Comparison of ENCODE assay signal across 17 cellular contexts in the genomic region with DNA sequence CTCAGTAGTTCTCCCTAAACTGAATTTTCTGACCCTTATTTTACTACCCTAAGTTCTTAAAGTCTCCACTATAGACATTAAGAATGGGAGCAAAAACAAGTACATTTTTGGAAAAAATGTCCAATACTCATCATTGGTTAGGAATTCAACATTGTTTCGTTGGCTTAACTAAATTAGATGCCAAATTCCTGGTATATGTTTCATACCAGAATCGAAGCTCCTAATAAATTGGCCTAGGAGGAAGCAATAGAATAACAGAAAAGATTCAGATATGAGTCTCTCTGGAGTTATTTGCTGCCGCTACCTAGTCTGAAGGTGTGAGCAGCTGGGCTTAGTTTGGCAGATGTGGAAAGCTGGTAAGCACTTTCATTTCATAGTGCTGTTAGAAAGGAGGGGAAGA. TPM values are rescaled to one million over a fixed set of nuclear protein-coding genes. Genes with fewer than 3 reads are reported as not detected.
DNase-seq lines count a peak whose midpoint lies in the region; ATAC-seq and TF ChIP-seq lines count a peak whose summit lies in the region.
"Had no signal": no experiment of that assay in that cellular context is flagged by ENCODE, and none has a peak within 500 bp of the region (broad histone marks: within the 10 kb centered on the region; RNA-seq: fewer than 3 reads in every experiment).

No MANE protein-coding gene starts in this region.

- H3K4me3 ChIP-seq in AG10803 (ENCODE audit: low read length) = peak overlapping the region; percentile 26
- H3K4me3 ChIP-seq: dorsolateral prefrontal cortex had no signal

- H3K4me3 Mint-ChIP-seq in chondrocyte (ENCODE audit: unreplicated experiment) (peak overlapping the region; percentile 48), memory B cell (no peak overlapping the region)

- no peaks in the 10 kb centered on the region for H3K27me3 Mint-ChIP-seq in chondrocyte (ENCODE audit: low read depth)
- H3K27me3 Mint-ChIP-seq in memory B cell = no peaks in the 10 kb centered on the region

- TF ChIP-seq CTCF in AG10803 (conservative IDR thresholded peaks at IDR 0.05; ENCODE audit: low read length) = no peak
- TF ChIP-seq CTCF in chondrocyte (IDR thresholded peaks at IDR 0.05) = no peak

- DNase-seq in AG10803 (ENCODE audit: low read depth) (peak; percentile 78), LHCN-M2 (ENCODE audit: low read depth) (peak; percentile 56), chondrocyte (ENCODE audit: low spot score) (no peak), memory B cell (ENCODE audit: low spot score in 2 of 2) (no peak), DMS53 (lab: John Stamatoyannopoulos, UW) (no peak), NCI-H1694 (lab: John Stamatoyannopoulos, UW) (no peak), NCI-H2107 treated with DMSO at 0.1 percent for 48 hours (lab: John Stamatoyannopoulos, UW; ENCODE audit: unreplicated experiment) (no peak)
- DNase-seq: activated CD4-positive, CD25-positive, alpha-beta regulatory T cell treated with anti-CD3 and anti-CD28 coated beads, Interleukin-2, amount 50 U/mL, for 72 hours; activated T-cell treated with anti-CD3 and anti-CD28 coated beads for 4 hours; C1 segment of cervical spinal cord; dorsolateral prefrontal cortex; NCI-H1436 treated with DMSO at 0.1 percent for 48 hours; NCI-H524; T-helper 1 cell had no signal

- ATAC-seq in memory B cell (ENCODE audit: low read depth) (no peak), GM18873 (IDR thresholded peaks at IDR 0.05; ENCODE audit: low FRiP score, unreplicated experiment) (no peak)
- ATAC-seq: HCT116, Panc1 had no signal

- H3K36me3 Mint-ChIP-seq in chondrocyte (ENCODE audit: low read depth) = peaks cover 6% of the 10 kb centered on the region
- peaks cover 20% of the 10 kb centered on the region for H3K36me3 Mint-ChIP-seq in memory B cell

- H3K27ac Mint-ChIP-seq in chondrocyte (ENCODE audit: unreplicated experiment) (peak overlapping the region; percentile 82), memory B cell (peak overlapping the region; percentile 45)

- H3K9me3 Mint-ChIP-seq in chondrocyte (ENCODE audit: low read depth) = no peaks in the 10 kb centered on the region
- no peaks in the 10 kb centered on the region for H3K9me3 Mint-ChIP-seq in memory B cell

- H3K4me1 Mint-ChIP-seq in chondrocyte (ENCODE audit: low read depth) = peaks cover 20% of the 10 kb centered on the region
- peaks cover 5% of the 10 kb centered on the region for H3K4me1 Mint-ChIP-seq in memory B cell

RNA-seq across cellular contexts. Expression of a gene that starts 28.6 kb away (rescaled TPM):
- 15.5 and 16.3 TPM in 2 replicates for total RNA-seq in LHCN-M2 (2014; rRNA removed)
- polyA plus RNA-seq in LHCN-M2 (2012) = 11.0 TPM
- total RNA-seq in chondrocyte = 16.6 to 23.1 TPM (median 18.9 TPM) in 3 replicates

Comparison
In these comparisons a context has a peak if more than half of its experiments do, and no peak if none do; other contexts are left out.
1. DNase-seq: peak in AG10803 (single experiment) and LHCN-M2 (single experiment); none in chondrocyte (single experiment), memory B cell (0 of 2), DMS53 (single experiment), NCI-H1694 (single experiment) and NCI-H2107 treated with DMSO at 0.1 percent for 48 hours (single experiment).